In the genomic region with DNA sequence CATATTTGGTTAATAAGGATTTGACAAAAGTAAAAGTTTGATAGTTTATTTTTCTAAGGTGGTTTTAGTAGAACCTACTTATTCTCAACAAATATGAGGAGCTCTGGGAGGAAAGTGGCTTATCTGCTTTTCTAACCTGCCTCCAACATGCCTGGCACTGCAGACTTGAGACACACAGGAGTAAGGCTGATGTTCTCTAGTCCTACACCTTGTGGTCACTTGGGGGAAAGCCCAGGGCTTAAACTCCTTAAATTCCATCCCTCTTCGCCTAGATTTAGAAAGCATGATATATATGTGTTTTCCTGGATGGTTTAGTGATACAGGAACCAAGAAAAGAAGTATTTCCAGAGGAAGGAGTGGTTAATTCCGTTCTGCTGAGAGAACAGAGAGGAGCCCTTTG, we compare ENCODE assay signal across 15 cellular contexts. TPM values are rescaled to one million over a fixed set of nuclear protein-coding genes. Genes with fewer than 3 reads are reported as not detected.
A peak's percentile ranks its signal among the peaks of the same experiment; 100 is the strongest.
DNase-seq lines count a peak whose midpoint lies in the region; TF ChIP-seq lines count a peak whose summit lies in the region.
"Had no signal": no experiment of that assay in that cellular context is flagged by ENCODE, and none has a peak within 500 bp of the region (broad histone marks: within the 10 kb centered on the region; RNA-seq: fewer than 3 reads in every experiment).

No MANE protein-coding gene starts in this region.

- no peak overlapping the region for H3K4me3 Mint-ChIP-seq in endodermal cell

- peak in 2 of 3 experiments; percentile 31 to 72 for DNase-seq in NCI-H1417 (lab: John Stamatoyannopoulos, UW)
- no peak for DNase-seq in NCI-H1417 treated with DMSO at 0.1 percent for 48 hours (lab: John Stamatoyannopoulos, UW)
- peak; percentile 20 for DNase-seq in NCI-H226
- peak; percentile 64 for DNase-seq in endodermal cell
- no peak for DNase-seq in retinal pigment epithelial cell (ENCODE audit: low read depth)
- DNase-seq in stimulated activated CD4-positive, alpha-beta T cell treated with anti-CD3 and anti-CD28 coated beads, Interleukin-2, amount 100 ng/mL, for 24 hours, result no peak
- no peak for DNase-seq in stimulated activated CD4-positive, alpha-beta T cell treated with anti-CD3 and anti-CD28 coated beads, Interleukin-2, amount 100 ng/mL, for 48 hours
- DNase-seq in GM10248 (ENCODE audit: extremely low spot score), result no peak
- DNase-seq: Karpas-422, NCI-H1436, NCI-H2029 treated with DMSO at 0.1 percent for 48 hours, NCI-H2227 treated with DMSO at 0.1 percent for 48 hours, NCI-H526 treated with DMSO at 0.1 percent for 48 hours had no signal

- peaks cover 13% of the 10 kb centered on the region for H3K9me3 Mint-ChIP-seq in endodermal cell

- 89 to 91% methylated on average over 1 to 2 of the region's 2 CpGs for WGBS in endodermal cell (ENCODE audit: insufficient coverage in 1 of 2, insufficient read length in 1 of 2), 2 experiments

- no peaks in the 10 kb centered on the region for H3K36me3 Mint-ChIP-seq in endodermal cell (ENCODE audit: low read depth)

- no peaks in the 10 kb centered on the region for H3K27me3 ChIP-seq in endodermal cell (ENCODE audit: control insufficient read depth, insufficient read depth, low read length, poor library complexity, severe bottlenecking)
- H3K27me3 ChIP-seq: BLaER1 treated with 17β-estradiol and CSF1 and Interleukin-3, amounts not matched to agents 10 nM and 100 nM had no signal

- POLR2A ChIA-PET in GM10248 (lab: Yijun Ruan, JAX), result no interaction called here

- CTCF ChIA-PET in GM10248 (lab: Yijun Ruan, JAX), result no interaction called here

- no peak overlapping the region for H3K9ac ChIP-seq in endodermal cell (ENCODE audit: extremely low read depth, low read length, poor library complexity, severe bottlenecking)
- H3K9ac ChIP-seq: BLaER1 treated with 17β-estradiol and CSF1 and Interleukin-3, amounts not matched to agents 10 nM and 100 nM had no signal

- peaks cover 13% of the 10 kb centered on the region for H3K9me3 ChIP-seq in endodermal cell (ENCODE audit: control insufficient read depth, low read length)

- H3K27me3 Mint-ChIP-seq in endodermal cell (ENCODE audit: insufficient read depth), result no peaks in the 10 kb centered on the region

- H3K4me1 ChIP-seq in endodermal cell (ENCODE audit: control insufficient read depth, insufficient read depth, low read length), result no peaks in the 10 kb centered on the region
- H3K4me1 ChIP-seq: BLaER1 treated with 17β-estradiol and CSF1 and Interleukin-3, amounts not matched to agents 10 nM and 100 nM had no signal

- H3K27ac Mint-ChIP-seq in endodermal cell, result no peak overlapping the region

- H3K36me3 ChIP-seq in endodermal cell (ENCODE audit: control insufficient read depth, insufficient read depth, low read length), result no peaks in the 10 kb centered on the region
- H3K36me3 ChIP-seq: BLaER1 treated with 17β-estradiol and CSF1 and Interleukin-3, amounts not matched to agents 10 nM and 100 nM had no signal

- peak; percentile 77 for TF ChIP-seq CTCF in endodermal cell (conservative IDR thresholded peaks at IDR 0.05)
- peak; percentile 14 for TF ChIP-seq CTCF in retinal pigment epithelial cell (conservative IDR thresholded peaks at IDR 0.05; ENCODE audit: low read depth, low read length)
- no peak for TF ChIP-seq CTCF in GM10248 (IDR thresholded peaks at IDR 0.05; ENCODE audit: control extremely low read depth, extremely low read depth, low read depth, missing control alignments)

- H3K4me3 ChIP-seq in endodermal cell (ENCODE audit: low read length), result no peak overlapping the region
- no peak overlapping the region for H3K4me3 ChIP-seq in retinal pigment epithelial cell (ENCODE audit: low read length)
- H3K4me3 ChIP-seq: BLaER1 treated with 17β-estradiol and CSF1 and Interleukin-3, amounts not matched to agents 10 nM and 100 nM had no signal

- no peak overlapping the region for H3K27ac ChIP-seq in endodermal cell (ENCODE audit: low read depth, low read length)
- H3K27ac ChIP-seq: 22Rv1; BLaER1 treated with 17β-estradiol and CSF1 and Interleukin-3, amounts not matched to agents 10 nM and 100 nM had no signal

- H3K4me1 Mint-ChIP-seq in endodermal cell, result peaks cover 3% of the 10 kb centered on the region

RNA-seq across cellular contexts. Expression of a gene that starts 39.9 kb away (rescaled TPM):
- under 1 TPM; 0.69 to 0.99 TPM for total RNA-seq in endodermal cell
- 2.3 TPM for polyA plus RNA-seq in endodermal cell (2013, experiment 1 of 2)
- polyA plus RNA-seq in endodermal cell (2013, experiment 2 of 2), result 2.1 TPM

Comparison
In these comparisons a context has a peak if more than half of its experiments do, and no peak if none do; other contexts are left out.
1. DNase-seq: peak in NCI-H1417 (2 of 3), NCI-H226 (single experiment) and endodermal cell (single experiment); none in NCI-H1417 treated with DMSO at 0.1 percent for 48 hours (single experiment), retinal pigment epithelial cell (single experiment), stimulated activated CD4-positive, alpha-beta T cell treated with anti-CD3 and anti-CD28 coated beads, Interleukin-2, amount 100 ng/mL, for 24 hours (0 of 2), stimulated activated CD4-positive, alpha-beta T cell treated with anti-CD3 and anti-CD28 coated beads, Interleukin-2, amount 100 ng/mL, for 48 hours (0 of 2) and GM10248 (single experiment).